In the genomic region with DNA sequence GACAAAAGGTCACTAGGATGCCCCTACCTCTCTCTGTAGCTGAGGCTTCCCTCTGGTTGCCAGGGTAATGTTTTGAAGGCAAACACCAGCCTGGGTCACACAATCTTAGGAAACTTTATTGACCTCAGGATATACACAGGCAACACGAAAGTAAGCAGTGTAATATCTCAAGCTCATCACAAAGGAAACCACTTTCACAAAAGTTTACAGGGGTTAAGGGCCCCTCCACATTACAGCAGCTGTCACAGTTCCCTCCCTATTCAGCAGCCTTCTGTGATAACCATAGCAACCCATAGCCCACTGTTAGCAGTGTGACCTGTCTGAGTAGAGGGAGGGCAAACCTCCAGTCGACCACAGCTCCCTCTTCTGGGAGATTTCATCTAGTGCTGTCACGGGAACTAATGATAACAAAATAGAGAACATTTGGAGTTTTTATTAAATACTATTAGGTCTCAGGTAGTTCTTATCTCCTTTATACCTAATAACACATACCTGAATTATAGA, we compare ENCODE assay signal across 9 cellular contexts.
DNase-seq lines count a peak whose midpoint lies in the region; ATAC-seq, FAIRE-seq and TF ChIP-seq lines count a peak whose summit lies in the region.
"Had no signal": no experiment of that assay in that cellular context is flagged by ENCODE, and none has a peak within 500 bp of the region (broad histone marks: within the 10 kb centered on the region; RNA-seq: fewer than 3 reads in every experiment).

No MANE protein-coding gene starts in this region.

- no peaks in the 10 kb centered on the region for H3K9me3 ChIP-seq in A673 (ENCODE audit: low read depth, low read length, poor library complexity, severe bottlenecking)
- H3K9me3 ChIP-seq: thoracic aorta had no signal

- DNase-seq in A673 (ENCODE audit: low spot score) (peak; percentile 40), RPMI7951 (ENCODE audit: low read depth) (peak; percentile 10), iPS DF 4.7 (ENCODE audit: extremely low read depth, low spot score) (peak; percentile 64), dedifferentiated amniotic fluid mesenchymal stem cell (ENCODE audit: extremely low spot score) (no peak), frontal cortex (ENCODE audit: low spot score in 2 of 2) (no peak)
- no peak for DNase-seq in central memory CD4-positive, alpha-beta T cell

- no TSS peak for BruUV-seq in A673 (replicated peaks; lab: Mats Ljungman, UMichigan)

- no peaks in the 10 kb centered on the region for H3K36me3 ChIP-seq in A673 (ENCODE audit: insufficient read depth, low read length, poor library complexity, severe bottlenecking)
- H3K36me3 ChIP-seq: thoracic aorta had no signal

- H3K27me3 ChIP-seq in A673 (replicated peaks; ENCODE audit: insufficient read depth, low read depth, low read length, poor library complexity), result no peaks in the 10 kb centered on the region

- no peak for FAIRE-seq in frontal cortex (lab: Jason Lieb, UNC)

- H3K4me3 ChIP-seq in A673 (ENCODE audit: low read depth, low read length, poor library complexity, severe bottlenecking), result no peak overlapping the region
- H3K4me3 ChIP-seq: thoracic aorta had no signal

- TF ChIP-seq CTCF in A673 (conservative IDR thresholded peaks at IDR 0.05; ENCODE audit: low read depth, low read length), result peak; percentile 49

- H3K27ac ChIP-seq in A673 (ENCODE audit: low read depth, low read length, poor library complexity, severe bottlenecking), result no peak overlapping the region
- H3K27ac ChIP-seq: thoracic aorta had no signal

- CTCF ChIA-PET in A673 (lab: Charles Lee), result no interaction called here

- POLR2A ChIA-PET in A673 (lab: Charles Lee; ENCODE audit: low non-redundant PET), result no interaction called here

- ATAC-seq in GM18517 (IDR thresholded peaks at IDR 0.05; ENCODE audit: unreplicated experiment) (peak; percentile 86), HG02973 (IDR thresholded peaks at IDR 0.05; ENCODE audit: unreplicated experiment) (peak; percentile 96)

- intact Hi-C loops in A673 (cut with micrococcal nuclease; ENCODE audit: unreplicated experiment), result no loop called here

- no peaks in the 10 kb centered on the region for H3K4me1 ChIP-seq in A673 (ENCODE audit: insufficient read depth, low read length, poor library complexity, severe bottlenecking)

Comparison
In these comparisons a context has a peak if more than half of its experiments do, and no peak if none do; other contexts are left out.
1. DNase-seq: peak in A673 (single experiment), RPMI7951 (single experiment) and iPS DF 4.7 (single experiment); none in central memory CD4-positive, alpha-beta T cell (single experiment), dedifferentiated amniotic fluid mesenchymal stem cell (single experiment) and frontal cortex (0 of 2).